Comparison of ENCODE assay signal across 23 cellular contexts in genomic region chr10:118924493-118924892, GRCh38.
"Had no signal": no experiment of that assay in that cellular context is flagged by ENCODE, and none has a peak within 500 bp of the region (broad histone marks: within the 10 kb centered on the region; RNA-seq: fewer than 3 reads in every experiment).

No MANE protein-coding gene starts in this region.

- H3K36me3 ChIP-seq: gastrocnemius medialis, left lung, pancreas, stomach, thyroid gland had no signal

- H3K4me2 ChIP-seq: hepatocyte, smooth muscle cell had no signal

- H3K9me3 ChIP-seq: gastrocnemius medialis, pancreas, thyroid gland had no signal

- ATAC-seq: gastrocnemius medialis; left lung; naive thymus-derived CD8-positive, alpha-beta T cell; pancreas; sciatic nerve had no signal

- H3K27me3 ChIP-seq: gastrocnemius medialis, hepatocyte, left lung, pancreas, stomach, thyroid gland had no signal

- H3K4me1 Mint-ChIP-seq: naive thymus-derived CD8-positive, alpha-beta T cell had no signal

- H3K4me1 ChIP-seq: gastrocnemius medialis, left lung, pancreas, stomach had no signal

- H3K27ac Mint-ChIP-seq: naive thymus-derived CD8-positive, alpha-beta T cell; nephron progenitor cell; progenitor cell of endocrine pancreas had no signal

- H3K4me3 Mint-ChIP-seq: naive thymus-derived CD8-positive, alpha-beta T cell; nephron progenitor cell had no signal

- H3K36me3 Mint-ChIP-seq: naive thymus-derived CD8-positive, alpha-beta T cell had no signal

- DNase-seq: dorsolateral prefrontal cortex; effector CD4-positive, alpha-beta T cell; foreskin fibroblast; gastrocnemius medialis; left cardiac atrium; left lung; mammary epithelial cell; naive thymus-derived CD8-positive, alpha-beta T cell; nephron progenitor cell; occipital lobe; pancreas; stimulated activated CD4-positive, alpha-beta T cell treated with anti-CD3 and anti-CD28 coated beads, Interleukin-12 subunit alpha, Interleukin-12 subunit beta, amount 100 ng/mL, for 4 hours; stimulated activated CD4-positive, alpha-beta T cell treated with anti-CD3 and anti-CD28 coated beads, Interleukin-1b, Interleukin-23, amount 100 ng/mL, for 48 hours; stimulated activated CD4-positive, alpha-beta T cell treated with anti-CD3 and anti-CD28 coated beads, Interleukin-4, amount 100 ng/mL, for 1 hour; stimulated activated CD8-positive, alpha-beta memory T cell treated with anti-CD3 and anti-CD28 coated beads, Interleukin-4, amount 100 ng/mL, for 48 hours; stimulated activated naive CD4-positive, alpha-beta T cell treated with Interleukin-2 at 50 U/mL for 16 hours; stomach; thyroid gland; trophoblast cell had no signal

- H3K4me3 ChIP-seq: dorsolateral prefrontal cortex, gastrocnemius medialis, hepatocyte, left lung, pancreas, smooth muscle cell, stomach, thyroid gland had no signal

- H3K27ac ChIP-seq: dorsolateral prefrontal cortex, gastrocnemius medialis, hepatocyte, left lung, pancreas, stomach, thyroid gland had no signal

- H2AFZ ChIP-seq: hepatocyte had no signal
